Comparison of ENCODE assay signal across 2 cellular contexts in the genomic region with DNA sequence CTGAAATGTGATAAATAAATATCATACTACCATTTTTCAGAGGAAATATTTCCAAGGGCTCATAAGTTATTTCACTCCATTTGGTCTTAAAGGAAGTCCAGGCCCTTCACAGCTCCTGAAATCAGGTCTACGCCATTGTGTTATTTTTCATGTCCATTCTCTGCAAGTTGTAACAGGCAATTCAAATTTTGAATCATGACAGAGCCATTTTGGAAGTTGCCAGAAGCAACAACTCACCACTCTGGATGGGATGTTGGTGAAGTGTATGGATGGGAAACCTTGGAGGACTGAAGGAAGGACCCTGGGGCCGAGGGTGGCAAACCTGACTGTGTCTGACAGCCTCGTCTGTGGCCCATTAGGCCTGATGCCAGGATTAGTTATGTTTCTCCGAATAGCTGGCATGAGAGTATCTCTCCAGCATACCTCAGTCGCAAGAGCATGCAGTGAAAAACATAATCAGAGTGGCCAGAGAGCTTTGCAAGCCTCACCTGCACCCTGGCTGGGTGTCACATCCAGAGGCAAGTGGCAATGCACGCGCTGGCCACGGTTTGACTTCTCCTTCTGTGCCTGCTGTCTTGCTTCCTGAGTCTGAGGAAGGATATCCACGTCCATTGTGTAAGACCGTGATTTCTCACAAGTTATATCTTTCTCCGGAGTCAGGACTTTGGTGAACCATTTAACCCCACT.
TF ChIP-seq lines count a peak whose summit lies in the region.

No MANE protein-coding gene starts in this region.

TF ChIP-seq in HepG2, 621 proteins besides CTCF, POLR2A, EP300 and RAD21:
- TF ChIP-seq, protein P1, sequence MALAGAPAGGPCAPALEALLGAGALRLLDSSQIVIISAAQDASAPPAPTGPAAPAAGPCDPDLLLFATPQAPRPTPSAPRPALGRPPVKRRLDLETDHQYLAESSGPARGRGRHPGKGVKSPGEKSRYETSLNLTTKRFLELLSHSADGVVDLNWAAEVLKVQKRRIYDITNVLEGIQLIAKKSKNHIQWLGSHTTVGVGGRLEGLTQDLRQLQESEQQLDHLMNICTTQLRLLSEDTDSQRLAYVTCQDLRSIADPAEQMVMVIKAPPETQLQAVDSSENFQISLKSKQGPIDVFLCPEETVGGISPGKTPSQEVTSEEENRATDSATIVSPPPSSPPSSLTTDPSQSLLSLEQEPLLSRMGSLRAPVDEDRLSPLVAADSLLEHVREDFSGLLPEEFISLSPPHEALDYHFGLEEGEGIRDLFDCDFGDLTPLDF (CRISPR knock-in tag; IDR thresholded peaks at IDR 0.05): no peak
- TF ChIP-seq, protein P2, sequence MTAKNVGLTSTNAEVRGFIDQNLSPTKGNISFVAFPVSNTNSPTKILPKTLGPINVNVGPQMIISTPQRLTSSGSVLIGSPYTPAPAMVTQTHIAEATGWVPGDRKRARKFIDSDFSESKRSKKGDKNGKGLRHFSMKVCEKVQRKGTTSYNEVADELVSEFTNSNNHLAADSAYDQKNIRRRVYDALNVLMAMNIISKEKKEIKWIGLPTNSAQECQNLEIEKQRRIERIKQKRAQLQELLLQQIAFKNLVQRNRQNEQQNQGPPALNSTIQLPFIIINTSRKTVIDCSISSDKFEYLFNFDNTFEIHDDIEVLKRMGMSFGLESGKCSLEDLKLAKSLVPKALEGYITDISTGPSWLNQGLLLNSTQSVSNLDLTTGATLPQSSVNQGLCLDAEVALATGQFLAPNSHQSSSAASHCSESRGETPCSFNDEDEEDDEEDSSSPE (CRISPR knock-in tag; IDR thresholded peaks at IDR 0.05): no peak
- TF ChIP-seq, protein P3, sequence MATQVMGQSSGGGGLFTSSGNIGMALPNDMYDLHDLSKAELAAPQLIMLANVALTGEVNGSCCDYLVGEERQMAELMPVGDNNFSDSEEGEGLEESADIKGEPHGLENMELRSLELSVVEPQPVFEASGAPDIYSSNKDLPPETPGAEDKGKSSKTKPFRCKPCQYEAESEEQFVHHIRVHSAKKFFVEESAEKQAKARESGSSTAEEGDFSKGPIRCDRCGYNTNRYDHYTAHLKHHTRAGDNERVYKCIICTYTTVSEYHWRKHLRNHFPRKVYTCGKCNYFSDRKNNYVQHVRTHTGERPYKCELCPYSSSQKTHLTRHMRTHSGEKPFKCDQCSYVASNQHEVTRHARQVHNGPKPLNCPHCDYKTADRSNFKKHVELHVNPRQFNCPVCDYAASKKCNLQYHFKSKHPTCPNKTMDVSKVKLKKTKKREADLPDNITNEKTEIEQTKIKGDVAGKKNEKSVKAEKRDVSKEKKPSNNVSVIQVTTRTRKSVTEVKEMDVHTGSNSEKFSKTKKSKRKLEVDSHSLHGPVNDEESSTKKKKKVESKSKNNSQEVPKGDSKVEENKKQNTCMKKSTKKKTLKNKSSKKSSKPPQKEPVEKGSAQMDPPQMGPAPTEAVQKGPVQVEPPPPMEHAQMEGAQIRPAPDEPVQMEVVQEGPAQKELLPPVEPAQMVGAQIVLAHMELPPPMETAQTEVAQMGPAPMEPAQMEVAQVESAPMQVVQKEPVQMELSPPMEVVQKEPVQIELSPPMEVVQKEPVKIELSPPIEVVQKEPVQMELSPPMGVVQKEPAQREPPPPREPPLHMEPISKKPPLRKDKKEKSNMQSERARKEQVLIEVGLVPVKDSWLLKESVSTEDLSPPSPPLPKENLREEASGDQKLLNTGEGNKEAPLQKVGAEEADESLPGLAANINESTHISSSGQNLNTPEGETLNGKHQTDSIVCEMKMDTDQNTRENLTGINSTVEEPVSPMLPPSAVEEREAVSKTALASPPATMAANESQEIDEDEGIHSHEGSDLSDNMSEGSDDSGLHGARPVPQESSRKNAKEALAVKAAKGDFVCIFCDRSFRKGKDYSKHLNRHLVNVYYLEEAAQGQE (IDR thresholded peaks at IDR 0.05; ENCODE audit: borderline replicate concordance in 1 of 2, low read depth in 1 of 2, low read length in 2 of 2): no peak
- TF ChIP-seq, protein P4, sequence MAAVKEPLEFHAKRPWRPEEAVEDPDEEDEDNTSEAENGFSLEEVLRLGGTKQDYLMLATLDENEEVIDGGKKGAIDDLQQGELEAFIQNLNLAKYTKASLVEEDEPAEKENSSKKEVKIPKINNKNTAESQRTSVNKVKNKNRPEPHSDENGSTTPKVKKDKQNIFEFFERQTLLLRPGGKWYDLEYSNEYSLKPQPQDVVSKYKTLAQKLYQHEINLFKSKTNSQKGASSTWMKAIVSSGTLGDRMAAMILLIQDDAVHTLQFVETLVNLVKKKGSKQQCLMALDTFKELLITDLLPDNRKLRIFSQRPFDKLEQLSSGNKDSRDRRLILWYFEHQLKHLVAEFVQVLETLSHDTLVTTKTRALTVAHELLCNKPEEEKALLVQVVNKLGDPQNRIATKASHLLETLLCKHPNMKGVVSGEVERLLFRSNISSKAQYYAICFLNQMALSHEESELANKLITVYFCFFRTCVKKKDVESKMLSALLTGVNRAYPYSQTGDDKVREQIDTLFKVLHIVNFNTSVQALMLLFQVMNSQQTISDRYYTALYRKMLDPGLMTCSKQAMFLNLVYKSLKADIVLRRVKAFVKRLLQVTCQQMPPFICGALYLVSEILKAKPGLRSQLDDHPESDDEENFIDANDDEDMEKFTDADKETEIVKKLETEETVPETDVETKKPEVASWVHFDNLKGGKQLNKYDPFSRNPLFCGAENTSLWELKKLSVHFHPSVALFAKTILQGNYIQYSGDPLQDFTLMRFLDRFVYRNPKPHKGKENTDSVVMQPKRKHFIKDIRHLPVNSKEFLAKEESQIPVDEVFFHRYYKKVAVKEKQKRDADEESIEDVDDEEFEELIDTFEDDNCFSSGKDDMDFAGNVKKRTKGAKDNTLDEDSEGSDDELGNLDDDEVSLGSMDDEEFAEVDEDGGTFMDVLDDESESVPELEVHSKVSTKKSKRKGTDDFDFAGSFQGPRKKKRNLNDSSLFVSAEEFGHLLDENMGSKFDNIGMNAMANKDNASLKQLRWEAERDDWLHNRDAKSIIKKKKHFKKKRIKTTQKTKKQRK (IDR thresholded peaks at IDR 0.05; ENCODE audit: low read length): no peak
- no peak for TF ChIP-seq ZNF652 (CRISPR knock-in tag; IDR thresholded peaks at IDR 0.05; ENCODE audit: borderline replicate concordance, low read depth)
- no peak for TF ChIP-seq ASH2L (IDR thresholded peaks at IDR 0.05; ENCODE audit: insufficient read length, low read depth, low read length)
- no peak for TF ChIP-seq ZNF878 (CRISPR knock-in tag; IDR thresholded peaks at IDR 0.05)
- TF ChIP-seq ZNF605 (CRISPR knock-in tag; IDR thresholded peaks at IDR 0.05): no peak
- TF ChIP-seq, protein P5, sequence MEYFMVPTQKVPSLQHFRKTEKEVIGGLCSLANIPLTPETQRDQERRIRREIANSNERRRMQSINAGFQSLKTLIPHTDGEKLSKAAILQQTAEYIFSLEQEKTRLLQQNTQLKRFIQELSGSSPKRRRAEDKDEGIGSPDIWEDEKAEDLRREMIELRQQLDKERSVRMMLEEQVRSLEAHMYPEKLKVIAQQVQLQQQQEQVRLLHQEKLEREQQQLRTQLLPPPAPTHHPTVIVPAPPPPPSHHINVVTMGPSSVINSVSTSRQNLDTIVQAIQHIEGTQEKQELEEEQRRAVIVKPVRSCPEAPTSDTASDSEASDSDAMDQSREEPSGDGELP (IDR thresholded peaks at IDR 0.05; ENCODE audit: borderline replicate concordance, low read depth): no peak
- TF ChIP-seq SMAD1 (CRISPR knock-in tag; IDR thresholded peaks at IDR 0.05; ENCODE audit: borderline replicate concordance, low read depth): no peak
- TF ChIP-seq ZNF33B (CRISPR knock-in tag; IDR thresholded peaks at IDR 0.05): no peak

TF ChIP-seq in endothelial cell of umbilical vein, 7 proteins besides CTCF, POLR2A, EP300 and RAD21:
- TF ChIP-seq FOS (IDR thresholded peaks at IDR 0.05; ENCODE audit: borderline replicate concordance, insufficient read depth, low read length) (no peak), EZH2 (IDR thresholded peaks at IDR 0.05; ENCODE audit: borderline replicate concordance, low read depth, low read length, severe bottlenecking) (no peak), MYC (IDR thresholded peaks at IDR 0.05; ENCODE audit: low read depth, low read length) (no peak), POLR2AphosphoS5 (IDR thresholded peaks at IDR 0.05; ENCODE audit: insufficient read depth, low read depth, low read length) (no peak), JUN (IDR thresholded peaks at IDR 0.05; ENCODE audit: borderline replicate concordance, insufficient read depth, insufficient read length, low read depth) (no peak), GATA2 (IDR thresholded peaks at IDR 0.05; ENCODE audit: insufficient read depth, insufficient read length, low read depth, low read length) (no peak)
- TF ChIP-seq, protein P6, sequence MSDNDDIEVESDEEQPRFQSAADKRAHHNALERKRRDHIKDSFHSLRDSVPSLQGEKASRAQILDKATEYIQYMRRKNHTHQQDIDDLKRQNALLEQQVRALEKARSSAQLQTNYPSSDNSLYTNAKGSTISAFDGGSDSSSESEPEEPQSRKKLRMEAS (IDR thresholded peaks at IDR 0.05; ENCODE audit: insufficient read depth, insufficient read length): no peak
